Comparison of ENCODE assay signal across 16 cellular contexts in the genomic region with DNA sequence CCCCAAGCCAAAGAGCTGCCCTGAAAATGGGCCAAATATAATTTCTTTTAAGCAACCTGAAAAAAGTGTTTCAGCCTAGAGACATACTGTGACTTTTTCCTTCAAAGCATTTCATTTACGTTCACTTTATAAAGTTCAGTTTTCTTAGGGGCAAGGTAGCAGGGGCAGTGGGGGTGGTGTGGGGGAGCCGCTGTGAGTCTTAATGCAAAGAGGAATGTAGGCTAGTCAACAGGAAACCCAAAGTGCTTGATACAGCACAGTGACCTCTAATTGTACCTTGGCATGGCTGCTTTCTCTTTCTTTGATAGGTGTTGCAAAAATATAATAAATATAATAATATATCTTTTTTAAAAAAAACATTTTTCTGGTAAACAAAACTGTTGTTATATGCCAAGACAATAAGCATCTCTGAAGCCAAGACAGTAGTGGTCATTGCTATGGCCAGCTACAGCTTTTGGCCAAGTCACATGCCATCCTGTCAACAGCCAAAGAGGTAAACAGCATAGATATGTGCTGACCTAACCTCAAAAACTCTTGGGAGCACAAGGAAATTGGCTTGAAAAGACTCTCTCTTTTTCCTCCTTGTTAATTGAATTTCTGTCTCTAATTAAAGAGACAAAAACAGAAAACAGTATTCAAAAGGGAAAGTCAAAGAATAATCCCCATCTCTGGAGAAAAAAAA. TPM values are rescaled to one million over a fixed set of nuclear protein-coding genes. Genes with fewer than 3 reads are reported as not detected.
DNase-seq lines count a peak whose midpoint lies in the region; ATAC-seq and TF ChIP-seq lines count a peak whose summit lies in the region.
"Had no signal": no experiment of that assay in that cellular context is flagged by ENCODE, and none has a peak within 500 bp of the region (broad histone marks: within the 10 kb centered on the region; RNA-seq: fewer than 3 reads in every experiment).

No MANE protein-coding gene starts in this region.

- WGBS in GM23248 (ENCODE audit: low coverage in 1 of 2, low lambda C conversion rate in 2 of 2, missing lambda C conversion rate in 2 of 2), 2 experiments, result 73 to 80% methylated on average over 2 of the region's 2 CpGs

- no peak for TF ChIP-seq CTCF in gastrocnemius medialis (IDR thresholded peaks at IDR 0.05 in 4 of 5, conservative IDR thresholded peaks at IDR 0.05 in 1 of 5)

- peak in 1 of 3 donors; percentile 68 for DNase-seq in CD4-positive, CD25-positive, alpha-beta regulatory T cell
- DNase-seq in GM23248 (peak; percentile 15), kidney tubule cell (ENCODE audit: low spot score) (peak; percentile 59), gastrocnemius medialis (no peak)
- no peak for DNase-seq in activated T-helper 1 cell treated with anti-CD3 and anti-CD28 coated beads, Interleukin-12 subunit alpha, Interleukin-12 subunit beta, Interleukin-2, Interleukin-4 antibody, amounts not matched to agents 30 ng/mL and 10 ng/mL and 1 ng/mL, durations not matched to agents 14 hours and 24 hours and 36 hours (ENCODE audit: low spot score)
- DNase-seq in effector CD4-positive, alpha-beta T cell, result no peak
- DNase-seq: aorta, heart right ventricle, midbrain, NCI-H2081 treated with DMSO at 0.1 percent for 48 hours, NCI-H526, testis had no signal

- intact Hi-C loops in activated T-helper 1 cell treated with anti-CD3 and anti-CD28 coated beads, Interleukin-12 subunit alpha, Interleukin-12 subunit beta, Interleukin-2, Interleukin-4 antibody, amounts not matched to agents 30 ng/mL and 10 ng/mL and 1 ng/mL, durations not matched to agents 14 hours and 24 hours and 36 hours (cut with micrococcal nuclease), result no loop called here
- intact Hi-C loops in gastrocnemius medialis (cut with DNase I; ENCODE audit: low total_unique reads), result no loop called here

- no peaks in the 10 kb centered on the region for H3K9me3 ChIP-seq in CD4-positive, CD25-positive, alpha-beta regulatory T cell (ENCODE audit: control insufficient read depth in 2 of 2, low read length in 2 of 2)
- H3K9me3 ChIP-seq in GM23248 (ENCODE audit: low read depth) (no peaks in the 10 kb centered on the region), gastrocnemius medialis (no peaks in the 10 kb centered on the region)
- H3K9me3 ChIP-seq: heart right ventricle, testis had no signal

- H3K4me1 Mint-ChIP-seq in CD4-positive, CD25-positive, alpha-beta regulatory T cell, result peaks cover 43 to 100% (median 69%) of the 10 kb centered on the region in 4 donors
- H3K4me1 Mint-ChIP-seq in activated T-helper 1 cell treated with anti-CD3 and anti-CD28 coated beads, Interleukin-12 subunit alpha, Interleukin-12 subunit beta, Interleukin-2, Interleukin-4 antibody, amounts not matched to agents 30 ng/mL and 10 ng/mL and 1 ng/mL, durations not matched to agents 14 hours and 24 hours and 36 hours (ENCODE audit: low read depth), result peaks cover 96% of the 10 kb centered on the region

- H4K20me1 ChIP-seq in GM23248 (ENCODE audit: insufficient read depth), result no peaks in the 10 kb centered on the region

- H3K9ac ChIP-seq in GM23248, result no peak overlapping the region

- ATAC-seq in CD4-positive, CD25-positive, alpha-beta regulatory T cell (ENCODE audit: low read depth in 2 of 2), result peak; percentile 58 to 71
- ATAC-seq in gastrocnemius medialis (no peak), HG03196 (IDR thresholded peaks at IDR 0.05; ENCODE audit: unreplicated experiment) (no peak)
- ATAC-seq: heart right ventricle, sciatic nerve had no signal

- H3K4me3 ChIP-seq in CD4-positive, CD25-positive, alpha-beta regulatory T cell (ENCODE audit: low read depth, low read length), result peak overlapping the region; percentile 35
- no peak overlapping the region for H3K4me3 ChIP-seq in GM23248
- H3K4me3 ChIP-seq in gastrocnemius medialis, result no peak overlapping the region
- H3K4me3 ChIP-seq: coronary artery, heart right ventricle, testis had no signal

- no peaks in the 10 kb centered on the region for H3K36me3 ChIP-seq in CD4-positive, CD25-positive, alpha-beta regulatory T cell (ENCODE audit: control insufficient read depth, insufficient read depth, low read length)
- H3K36me3 ChIP-seq in GM23248 (ENCODE audit: low read depth), result no peaks in the 10 kb centered on the region
- no peaks in the 10 kb centered on the region for H3K36me3 ChIP-seq in gastrocnemius medialis
- H3K36me3 ChIP-seq: heart right ventricle had no signal

- no peaks in the 10 kb centered on the region for H3K79me2 ChIP-seq in GM23248 (ENCODE audit: insufficient read depth)

- H2AFZ ChIP-seq in GM23248, result no peak overlapping the region

- peak overlapping the region; percentile 55 to 87 (median 71) for H3K27ac Mint-ChIP-seq in CD4-positive, CD25-positive, alpha-beta regulatory T cell
- H3K27ac Mint-ChIP-seq in activated T-helper 1 cell treated with anti-CD3 and anti-CD28 coated beads, Interleukin-12 subunit alpha, Interleukin-12 subunit beta, Interleukin-2, Interleukin-4 antibody, amounts not matched to agents 30 ng/mL and 10 ng/mL and 1 ng/mL, durations not matched to agents 14 hours and 24 hours and 36 hours, result peak overlapping the region; percentile 88

- H3K9me2 ChIP-seq in GM23248 (ENCODE audit: insufficient read depth), result no peaks in the 10 kb centered on the region

- TF ChIP-seq POLR2A in gastrocnemius medialis (IDR thresholded peaks at IDR 0.05), result no peak

- H3K4me1 ChIP-seq in CD4-positive, CD25-positive, alpha-beta regulatory T cell (ENCODE audit: control insufficient read depth, insufficient read depth, low read length, poor library complexity, severe bottlenecking), result peaks cover 73% of the 10 kb centered on the region
- H3K4me1 ChIP-seq in GM23248 (ENCODE audit: insufficient read depth) (no peaks in the 10 kb centered on the region), gastrocnemius medialis (no peaks in the 10 kb centered on the region)
- H3K4me1 ChIP-seq: testis had no signal

- no peaks in the 10 kb centered on the region for H3K27me3 Mint-ChIP-seq in CD4-positive, CD25-positive, alpha-beta regulatory T cell
- H3K27me3 Mint-ChIP-seq in activated T-helper 1 cell treated with anti-CD3 and anti-CD28 coated beads, Interleukin-12 subunit alpha, Interleukin-12 subunit beta, Interleukin-2, Interleukin-4 antibody, amounts not matched to agents 30 ng/mL and 10 ng/mL and 1 ng/mL, durations not matched to agents 14 hours and 24 hours and 36 hours (ENCODE audit: insufficient read depth), result no peaks in the 10 kb centered on the region

- H3K36me3 Mint-ChIP-seq in CD4-positive, CD25-positive, alpha-beta regulatory T cell, result no peaks in the 10 kb centered on the region
- peaks cover 10% of the 10 kb centered on the region for H3K36me3 Mint-ChIP-seq in activated T-helper 1 cell treated with anti-CD3 and anti-CD28 coated beads, Interleukin-12 subunit alpha, Interleukin-12 subunit beta, Interleukin-2, Interleukin-4 antibody, amounts not matched to agents 30 ng/mL and 10 ng/mL and 1 ng/mL, durations not matched to agents 14 hours and 24 hours and 36 hours (ENCODE audit: low read depth)

- no peak overlapping the region for H3K27ac ChIP-seq in CD4-positive, CD25-positive, alpha-beta regulatory T cell (ENCODE audit: insufficient read depth, low read length, poor library complexity, severe bottlenecking)
- H3K27ac ChIP-seq in GM23248 (no peak overlapping the region), gastrocnemius medialis (no peak overlapping the region)
- H3K27ac ChIP-seq: coronary artery, epithelial cell of prostate, heart right ventricle, testis had no signal

- peak overlapping the region in 3 of 4 donors; percentile 9 to 36 (median 27) for H3K4me3 Mint-ChIP-seq in CD4-positive, CD25-positive, alpha-beta regulatory T cell
- H3K4me3 Mint-ChIP-seq in activated T-helper 1 cell treated with anti-CD3 and anti-CD28 coated beads, Interleukin-12 subunit alpha, Interleukin-12 subunit beta, Interleukin-2, Interleukin-4 antibody, amounts not matched to agents 30 ng/mL and 10 ng/mL and 1 ng/mL, durations not matched to agents 14 hours and 24 hours and 36 hours, result peak overlapping the region; percentile 40

- H3K9me3 Mint-ChIP-seq in CD4-positive, CD25-positive, alpha-beta regulatory T cell, result peaks cover 0 to 4% (median 0%) of the 10 kb centered on the region in 7 donors
- peaks cover 10% of the 10 kb centered on the region for H3K9me3 Mint-ChIP-seq in activated T-helper 1 cell treated with anti-CD3 and anti-CD28 coated beads, Interleukin-12 subunit alpha, Interleukin-12 subunit beta, Interleukin-2, Interleukin-4 antibody, amounts not matched to agents 30 ng/mL and 10 ng/mL and 1 ng/mL, durations not matched to agents 14 hours and 24 hours and 36 hours

- no peak overlapping the region for H3K4me2 ChIP-seq in GM23248 (ENCODE audit: unreplicated experiment)

- in situ Hi-C loops in GM23248 (cut with MboI), result no loop called here
- in situ Hi-C loops in gastrocnemius medialis (cut with MboI; ENCODE audit: low sequenced_read_pairs in 4 of 4), result no loop called here

- no peaks in the 10 kb centered on the region for H3F3A ChIP-seq in GM23248 (ENCODE audit: insufficient read depth)

- no peaks in the 10 kb centered on the region for H3K27me3 ChIP-seq in CD4-positive, CD25-positive, alpha-beta regulatory T cell (ENCODE audit: control insufficient read depth, insufficient read depth, low read length)
- H3K27me3 ChIP-seq in GM23248 (replicated peaks; ENCODE audit: insufficient read depth) (no peaks in the 10 kb centered on the region), gastrocnemius medialis (peaks cover 0 to 15% (median 0%) of the 10 kb centered on the region in 3 donors)
- H3K27me3 ChIP-seq: testis had no signal

RNA-seq across cellular contexts. Expression of a gene that starts 58.7 kb away (rescaled TPM):
- 0.96 TPM for total RNA-seq in CD4-positive, CD25-positive, alpha-beta regulatory T cell
- polyA plus RNA-seq in CD4-positive, CD25-positive, alpha-beta regulatory T cell, result not detected
- total RNA-seq in GM23248 (2014; rRNA removed; shearing (Covaris generic)), result 1.6 and 1.9 TPM in 2 replicates
- polyA plus RNA-seq in GM23248 (2016; fragmentation: Nextera tagmentation; extraction: Ambion mirVana), result 1.0 and 1.4 TPM in 2 replicates
- total RNA-seq in activated T-helper 1 cell treated with anti-CD3 and anti-CD28 coated beads, Interleukin-12 subunit alpha, Interleukin-12 subunit beta, Interleukin-2, Interleukin-4 antibody, amounts not matched to agents 30 ng/mL and 10 ng/mL and 1 ng/mL, durations not matched to agents 14 hours and 24 hours and 36 hours, result 450 and 455 TPM in 2 replicates
- total RNA-seq in gastrocnemius medialis, result not detected

Comparison
In these comparisons a context has a peak if more than half of its experiments do, and no peak if none do; other contexts are left out.
1. ATAC-seq: peak in CD4-positive, CD25-positive, alpha-beta regulatory T cell (2 of 2); none in gastrocnemius medialis (0 of 2) and HG03196 (single experiment).
2. DNase-seq: peak in GM23248 (single experiment) and kidney tubule cell (single experiment); none in activated T-helper 1 cell treated with anti-CD3 and anti-CD28 coated beads, Interleukin-12 subunit alpha, Interleukin-12 subunit beta, Interleukin-2, Interleukin-4 antibody, amounts not matched to agents 30 ng/mL and 10 ng/mL and 1 ng/mL, durations not matched to agents 14 hours and 24 hours and 36 hours (single experiment), gastrocnemius medialis (0 of 2) and effector CD4-positive, alpha-beta T cell (single experiment).
3. RNA of a gene that starts 58.7 kb away (total RNA-seq): 450 to 455 TPM in activated T-helper 1 cell treated with anti-CD3 and anti-CD28 coated beads, Interleukin-12 subunit alpha, Interleukin-12 subunit beta, Interleukin-2, Interleukin-4 antibody, amounts not matched to agents 30 ng/mL and 10 ng/mL and 1 ng/mL, durations not matched to agents 14 hours and 24 hours and 36 hours; 1.6 to 1.9 TPM in GM23248, 0.96 TPM in CD4-positive, CD25-positive, alpha-beta regulatory T cell (single experiment) and not detected in gastrocnemius medialis; every median in the first group is over 100 times any median in the second.